In genomic region chr9:114621975-114622609, GRCh38 we compare ENCODE assay signal across 12 cellular contexts. TPM values are rescaled to one million over a fixed set of nuclear protein-coding genes. Genes with fewer than 3 reads are reported as not detected.
DNase-seq lines count a peak whose midpoint lies in the region; ATAC-seq and TF ChIP-seq lines count a peak whose summit lies in the region.
"Had no signal": no experiment of that assay in that cellular context is flagged by ENCODE, and none has a peak within 500 bp of the region (broad histone marks: within the 10 kb centered on the region; RNA-seq: fewer than 3 reads in every experiment).

No MANE protein-coding gene starts in this region.

- H3K9me3 ChIP-seq in adipocyte (ENCODE audit: control insufficient read depth, low read length) (no peaks in the 10 kb centered on the region), BE2C (no peaks in the 10 kb centered on the region)
- H3K9me3 ChIP-seq: Peyer's patch had no signal

- H3K4me3 ChIP-seq in adipocyte (ENCODE audit: low read length) (no peak overlapping the region), BE2C (ENCODE audit: low read depth, low read length) (no peak overlapping the region)
- H3K4me3 ChIP-seq: Peyer's patch had no signal

- peak overlapping the region; percentile 74 for H3K27ac Mint-ChIP-seq in stimulated activated memory B cell treated with anti-CD40 and anti-IgM and Interleukin-4, amounts not matched to agents 10 μg/mL and 1 μg/mL and 100 μg/mL, for 72 hours
- peak overlapping the region in 1 of 2 donors; percentile 44 for H3K27ac Mint-ChIP-seq in activated naive CD4-positive, alpha-beta T cell treated with anti-CD3 and anti-CD28 coated beads, Interleukin-2, amount 50 U/mL, for 72 hours
- H3K27ac Mint-ChIP-seq: memory B cell, type B pancreatic cell had no signal

- H3K9me3 Mint-ChIP-seq in stimulated activated memory B cell treated with anti-CD40 and anti-IgM and Interleukin-4, amounts not matched to agents 10 μg/mL and 1 μg/mL and 100 μg/mL, for 72 hours: no peaks in the 10 kb centered on the region
- no peaks in the 10 kb centered on the region for H3K9me3 Mint-ChIP-seq in activated naive CD4-positive, alpha-beta T cell treated with anti-CD3 and anti-CD28 coated beads, Interleukin-2, amount 50 U/mL, for 72 hours
- H3K9me3 Mint-ChIP-seq: memory B cell, type B pancreatic cell had no signal

- no peak overlapping the region for H3K4me3 Mint-ChIP-seq in stimulated activated memory B cell treated with anti-CD40 and anti-IgM and Interleukin-4, amounts not matched to agents 10 μg/mL and 1 μg/mL and 100 μg/mL, for 72 hours
- H3K4me3 Mint-ChIP-seq: memory B cell, type B pancreatic cell had no signal

- peaks cover 50% of the 10 kb centered on the region for H3K36me3 Mint-ChIP-seq in stimulated activated memory B cell treated with anti-CD40 and anti-IgM and Interleukin-4, amounts not matched to agents 10 μg/mL and 1 μg/mL and 100 μg/mL, for 72 hours
- peaks cover 12 to 34% of the 10 kb centered on the region in 2 donors for H3K36me3 Mint-ChIP-seq in activated naive CD4-positive, alpha-beta T cell treated with anti-CD3 and anti-CD28 coated beads, Interleukin-2, amount 50 U/mL, for 72 hours

- peaks cover 25% of the 10 kb centered on the region for H3K4me1 ChIP-seq in adipocyte (ENCODE audit: control insufficient read depth, insufficient read depth, low read length)
- no peaks in the 10 kb centered on the region for H3K4me1 ChIP-seq in BE2C

- peaks cover 39% of the 10 kb centered on the region for H3K4me1 Mint-ChIP-seq in stimulated activated memory B cell treated with anti-CD40 and anti-IgM and Interleukin-4, amounts not matched to agents 10 μg/mL and 1 μg/mL and 100 μg/mL, for 72 hours

- H3K27me3 ChIP-seq in adipocyte (replicated peaks; ENCODE audit: control insufficient read depth, insufficient read depth, low read length) (no peaks in the 10 kb centered on the region), BE2C (no peaks in the 10 kb centered on the region)
- H3K27me3 ChIP-seq: Peyer's patch had no signal

- H3K36me3 ChIP-seq in adipocyte (ENCODE audit: control insufficient read depth, insufficient read depth, low read length, severe bottlenecking): peaks cover 30% of the 10 kb centered on the region
- peaks cover 8% of the 10 kb centered on the region for H3K36me3 ChIP-seq in BE2C

- ATAC-seq in stimulated activated memory B cell treated with anti-CD40 and anti-IgM and Interleukin-4, amounts not matched to agents 10 μg/mL and 1 μg/mL and 100 μg/mL, for 72 hours: no peak
- no peak for ATAC-seq in activated naive CD4-positive, alpha-beta T cell treated with anti-CD3 and anti-CD28 coated beads, Interleukin-2, amount 50 U/mL, for 72 hours

- TF ChIP-seq CTCF in BE2C (IDR thresholded peaks at IDR 0.05; ENCODE audit: low read depth, low read length): no peak

- H3K27me3 Mint-ChIP-seq in stimulated activated memory B cell treated with anti-CD40 and anti-IgM and Interleukin-4, amounts not matched to agents 10 μg/mL and 1 μg/mL and 100 μg/mL, for 72 hours: no peaks in the 10 kb centered on the region
- H3K27me3 Mint-ChIP-seq: memory B cell, type B pancreatic cell had no signal

- no peak overlapping the region for H3K9ac ChIP-seq in adipocyte (ENCODE audit: low read length)

- DNase-seq in HCEC 1CT: peak; percentile 83
- DNase-seq in adipocyte (ENCODE audit: low read depth): peak; percentile 50
- DNase-seq in glomerular visceral epithelial cell (ENCODE audit: extremely low spot score): peak; percentile 73
- DNase-seq in BE2C: no peak
- no peak for DNase-seq in activated naive CD4-positive, alpha-beta T cell treated with anti-CD3 and anti-CD28 coated beads, Interleukin-2, amount 50 U/mL, for 72 hours (ENCODE audit: low spot score in 2 of 2)
- DNase-seq in effector CD4-positive, alpha-beta T cell: no peak
- DNase-seq in SHP77 treated with DMSO at 0.1 percent for 48 hours (lab: John Stamatoyannopoulos, UW): no peak
- DNase-seq: activated CD8-positive, alpha-beta memory T cell treated with anti-CD3 and anti-CD28 coated beads, Interleukin-2, amount 50 U/mL, for 4 hours; Peyer's patch had no signal

RNA-seq across cellular contexts. Expression of gene TMEM268, which starts 11.0 kb away (rescaled TPM):
- 8.4 TPM for polyA plus RNA-seq in BE2C (2012; ENCODE audit: insufficient read depth, insufficient read length, low read depth)
- total RNA-seq in activated naive CD4-positive, alpha-beta T cell treated with anti-CD3 and anti-CD28 coated beads, Interleukin-2, amount 50 U/mL, for 72 hours: 10 to 100 TPM; 20.4 to 31.4 TPM

RNA-seq across cellular contexts. Expression of gene ATP6V1G1, which starts 34.5 kb away (rescaled TPM):
- polyA plus RNA-seq in BE2C (2012; ENCODE audit: insufficient read depth, insufficient read length, low read depth): 326 TPM
- total RNA-seq in activated naive CD4-positive, alpha-beta T cell treated with anti-CD3 and anti-CD28 coated beads, Interleukin-2, amount 50 U/mL, for 72 hours: 10 to 100 TPM; 37.4 to 37.8 TPM

RNA-seq across cellular contexts. Expression of gene TEX53, which starts 35.5 kb away (rescaled TPM):
- polyA plus RNA-seq in BE2C (2012; ENCODE audit: insufficient read depth, insufficient read length, low read depth): not detected
- total RNA-seq in activated naive CD4-positive, alpha-beta T cell treated with anti-CD3 and anti-CD28 coated beads, Interleukin-2, amount 50 U/mL, for 72 hours: not detected
- total RNA-seq: Peyer's patch had no signal

RNA-seq across cellular contexts. Expression of gene TEX48, which starts 59.9 kb away (rescaled TPM):
- not detected for polyA plus RNA-seq in BE2C (2012; ENCODE audit: insufficient read depth, insufficient read length, low read depth)
- total RNA-seq in activated naive CD4-positive, alpha-beta T cell treated with anti-CD3 and anti-CD28 coated beads, Interleukin-2, amount 50 U/mL, for 72 hours: not detected
- total RNA-seq: Peyer's patch had no signal

Comparison
In these comparisons a context has a peak if more than half of its experiments do, and no peak if none do; other contexts are left out.
1. DNase-seq: peak in HCEC 1CT (single experiment), adipocyte (single experiment) and glomerular visceral epithelial cell (single experiment); none in BE2C (single experiment), activated naive CD4-positive, alpha-beta T cell treated with anti-CD3 and anti-CD28 coated beads, Interleukin-2, amount 50 U/mL, for 72 hours (0 of 2), effector CD4-positive, alpha-beta T cell (single experiment) and SHP77 treated with DMSO at 0.1 percent for 48 hours (single experiment).